Comparison of ENCODE assay signal across 2 cellular contexts in the genomic region with DNA sequence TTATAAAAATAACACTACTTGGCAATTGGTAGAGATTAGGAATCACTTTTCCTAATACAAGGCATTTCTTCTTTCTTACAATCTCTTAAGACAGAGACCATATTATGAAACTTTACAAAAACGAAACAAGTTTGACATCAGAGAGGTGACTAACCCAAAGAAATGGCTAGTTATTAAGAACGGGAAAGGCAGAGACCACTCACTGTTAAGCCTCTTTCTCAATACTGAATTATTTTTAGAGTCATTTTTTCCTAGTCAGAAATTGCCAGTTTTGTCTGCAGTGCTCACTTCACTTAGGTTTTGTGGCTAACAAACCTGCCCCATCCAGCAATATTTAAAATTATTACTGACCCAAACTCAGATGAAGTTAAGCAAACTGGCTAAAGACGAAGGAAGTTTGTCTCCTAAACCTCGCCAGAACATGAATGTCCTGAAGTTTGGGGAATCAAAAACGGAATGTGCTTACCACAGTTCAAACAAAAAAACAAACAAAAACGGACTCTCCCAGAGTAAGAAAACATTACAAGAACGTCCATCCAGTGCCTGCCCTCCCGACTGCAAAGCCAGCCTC.
A peak's percentile ranks its signal among the peaks of the same experiment; 100 is the strongest.
TF ChIP-seq lines count a peak whose summit lies in the region.

No MANE protein-coding gene starts in this region.

TF ChIP-seq in HEK293, 187 proteins besides CTCF, POLR2A, EP300 and RAD21:
- TF ChIP-seq, protein P1, sequence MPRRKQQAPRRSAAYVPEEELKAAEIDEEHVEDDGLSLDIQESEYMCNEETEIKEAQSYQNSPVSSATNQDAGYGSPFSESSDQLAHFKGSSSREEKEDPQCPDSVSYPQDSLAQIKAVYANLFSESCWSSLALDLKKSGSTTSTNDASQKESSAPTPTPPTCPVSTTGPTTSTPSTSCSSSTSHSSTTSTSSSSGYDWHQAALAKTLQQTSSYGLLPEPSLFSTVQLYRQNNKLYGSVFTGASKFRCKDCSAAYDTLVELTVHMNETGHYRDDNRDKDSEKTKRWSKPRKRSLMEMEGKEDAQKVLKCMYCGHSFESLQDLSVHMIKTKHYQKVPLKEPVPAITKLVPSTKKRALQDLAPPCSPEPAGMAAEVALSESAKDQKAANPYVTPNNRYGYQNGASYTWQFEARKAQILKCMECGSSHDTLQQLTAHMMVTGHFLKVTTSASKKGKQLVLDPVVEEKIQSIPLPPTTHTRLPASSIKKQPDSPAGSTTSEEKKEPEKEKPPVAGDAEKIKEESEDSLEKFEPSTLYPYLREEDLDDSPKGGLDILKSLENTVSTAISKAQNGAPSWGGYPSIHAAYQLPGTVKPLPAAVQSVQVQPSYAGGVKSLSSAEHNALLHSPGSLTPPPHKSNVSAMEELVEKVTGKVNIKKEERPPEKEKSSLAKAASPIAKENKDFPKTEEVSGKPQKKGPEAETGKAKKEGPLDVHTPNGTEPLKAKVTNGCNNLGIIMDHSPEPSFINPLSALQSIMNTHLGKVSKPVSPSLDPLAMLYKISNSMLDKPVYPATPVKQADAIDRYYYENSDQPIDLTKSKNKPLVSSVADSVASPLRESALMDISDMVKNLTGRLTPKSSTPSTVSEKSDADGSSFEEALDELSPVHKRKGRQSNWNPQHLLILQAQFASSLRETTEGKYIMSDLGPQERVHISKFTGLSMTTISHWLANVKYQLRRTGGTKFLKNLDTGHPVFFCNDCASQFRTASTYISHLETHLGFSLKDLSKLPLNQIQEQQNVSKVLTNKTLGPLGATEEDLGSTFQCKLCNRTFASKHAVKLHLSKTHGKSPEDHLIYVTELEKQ (tag by site-specific recombination; IDR thresholded peaks at IDR 0.05; ENCODE audit: borderline replicate concordance) = no peak
- TF ChIP-seq ZFHX2 (tag by site-specific recombination; conservative IDR thresholded peaks at IDR 0.05) (no peak), ZNF23 (tag by site-specific recombination; IDR thresholded peaks at IDR 0.05; ENCODE audit: borderline replicate concordance) (no peak), ZNF184 (tag by site-specific recombination; IDR thresholded peaks at IDR 0.05) (no peak), ZNF571 (tag by site-specific recombination; IDR thresholded peaks at IDR 0.05) (no peak), GLIS2 (tag by site-specific recombination; IDR thresholded peaks at IDR 0.05) (no peak), ZNF175 (tag by site-specific recombination; IDR thresholded peaks at IDR 0.05) (no peak), ZNF133 (tag by site-specific recombination; IDR thresholded peaks at IDR 0.05) (no peak), ZNF2 (tag by site-specific recombination; IDR thresholded peaks at IDR 0.05) (0 out of 2 replicates have a peak, but pooled peaks have one; percentile 52), KLF7 (tag by site-specific recombination; IDR thresholded peaks at IDR 0.05; ENCODE audit: borderline replicate concordance) (no peak), ZNF341 (tag by site-specific recombination; IDR thresholded peaks at IDR 0.05; ENCODE audit: low read depth) (peak; percentile 10)
- TF ChIP-seq, protein P2, sequence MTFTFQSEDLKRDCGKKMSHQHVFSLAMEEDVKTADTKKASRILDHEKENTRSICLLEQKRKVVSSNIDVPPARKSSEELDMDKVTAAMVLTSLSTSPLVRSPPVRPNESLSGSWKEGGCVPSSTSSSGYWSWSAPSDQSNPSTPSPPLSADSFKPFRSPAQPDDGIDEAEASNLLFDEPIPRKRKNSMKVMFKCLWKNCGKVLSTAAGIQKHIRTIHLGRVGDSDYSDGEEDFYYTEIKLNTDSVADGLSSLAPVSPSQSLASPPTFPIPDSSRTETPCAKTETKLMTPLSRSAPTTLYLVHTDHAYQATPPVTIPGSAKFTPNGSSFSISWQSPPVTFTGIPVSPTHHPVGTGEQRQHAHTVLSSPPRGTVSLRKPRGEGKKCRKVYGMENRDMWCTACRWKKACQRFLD (tag by site-specific recombination; IDR thresholded peaks at IDR 0.05) = no peak
- TF ChIP-seq, protein P3, sequence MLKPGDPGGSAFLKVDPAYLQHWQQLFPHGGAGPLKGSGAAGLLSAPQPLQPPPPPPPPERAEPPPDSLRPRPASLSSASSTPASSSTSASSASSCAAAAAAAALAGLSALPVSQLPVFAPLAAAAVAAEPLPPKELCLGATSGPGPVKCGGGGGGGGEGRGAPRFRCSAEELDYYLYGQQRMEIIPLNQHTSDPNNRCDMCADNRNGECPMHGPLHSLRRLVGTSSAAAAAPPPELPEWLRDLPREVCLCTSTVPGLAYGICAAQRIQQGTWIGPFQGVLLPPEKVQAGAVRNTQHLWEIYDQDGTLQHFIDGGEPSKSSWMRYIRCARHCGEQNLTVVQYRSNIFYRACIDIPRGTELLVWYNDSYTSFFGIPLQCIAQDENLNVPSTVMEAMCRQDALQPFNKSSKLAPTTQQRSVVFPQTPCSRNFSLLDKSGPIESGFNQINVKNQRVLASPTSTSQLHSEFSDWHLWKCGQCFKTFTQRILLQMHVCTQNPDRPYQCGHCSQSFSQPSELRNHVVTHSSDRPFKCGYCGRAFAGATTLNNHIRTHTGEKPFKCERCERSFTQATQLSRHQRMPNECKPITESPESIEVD (tag by site-specific recombination; IDR thresholded peaks at IDR 0.05) = peak; percentile 55
- TF ChIP-seq, protein P4, sequence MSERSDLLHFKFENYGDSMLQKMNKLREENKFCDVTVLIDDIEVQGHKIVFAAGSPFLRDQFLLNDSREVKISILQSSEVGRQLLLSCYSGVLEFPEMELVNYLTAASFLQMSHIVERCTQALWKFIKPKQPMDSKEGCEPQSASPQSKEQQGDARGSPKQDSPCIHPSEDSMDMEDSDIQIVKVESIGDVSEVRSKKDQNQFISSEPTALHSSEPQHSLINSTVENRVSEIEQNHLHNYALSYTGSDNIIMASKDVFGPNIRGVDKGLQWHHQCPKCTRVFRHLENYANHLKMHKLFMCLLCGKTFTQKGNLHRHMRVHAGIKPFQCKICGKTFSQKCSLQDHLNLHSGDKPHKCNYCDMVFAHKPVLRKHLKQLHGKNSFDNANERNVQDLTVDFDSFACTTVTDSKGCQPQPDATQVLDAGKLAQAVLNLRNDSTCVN (tag by site-specific recombination; optimal IDR thresholded peaks at IDR 0.05) = no peak

TF ChIP-seq in GM12878, 131 proteins besides CTCF, POLR2A, EP300 and RAD21 (continued from another document):
- TF ChIP-seq, protein P5, sequence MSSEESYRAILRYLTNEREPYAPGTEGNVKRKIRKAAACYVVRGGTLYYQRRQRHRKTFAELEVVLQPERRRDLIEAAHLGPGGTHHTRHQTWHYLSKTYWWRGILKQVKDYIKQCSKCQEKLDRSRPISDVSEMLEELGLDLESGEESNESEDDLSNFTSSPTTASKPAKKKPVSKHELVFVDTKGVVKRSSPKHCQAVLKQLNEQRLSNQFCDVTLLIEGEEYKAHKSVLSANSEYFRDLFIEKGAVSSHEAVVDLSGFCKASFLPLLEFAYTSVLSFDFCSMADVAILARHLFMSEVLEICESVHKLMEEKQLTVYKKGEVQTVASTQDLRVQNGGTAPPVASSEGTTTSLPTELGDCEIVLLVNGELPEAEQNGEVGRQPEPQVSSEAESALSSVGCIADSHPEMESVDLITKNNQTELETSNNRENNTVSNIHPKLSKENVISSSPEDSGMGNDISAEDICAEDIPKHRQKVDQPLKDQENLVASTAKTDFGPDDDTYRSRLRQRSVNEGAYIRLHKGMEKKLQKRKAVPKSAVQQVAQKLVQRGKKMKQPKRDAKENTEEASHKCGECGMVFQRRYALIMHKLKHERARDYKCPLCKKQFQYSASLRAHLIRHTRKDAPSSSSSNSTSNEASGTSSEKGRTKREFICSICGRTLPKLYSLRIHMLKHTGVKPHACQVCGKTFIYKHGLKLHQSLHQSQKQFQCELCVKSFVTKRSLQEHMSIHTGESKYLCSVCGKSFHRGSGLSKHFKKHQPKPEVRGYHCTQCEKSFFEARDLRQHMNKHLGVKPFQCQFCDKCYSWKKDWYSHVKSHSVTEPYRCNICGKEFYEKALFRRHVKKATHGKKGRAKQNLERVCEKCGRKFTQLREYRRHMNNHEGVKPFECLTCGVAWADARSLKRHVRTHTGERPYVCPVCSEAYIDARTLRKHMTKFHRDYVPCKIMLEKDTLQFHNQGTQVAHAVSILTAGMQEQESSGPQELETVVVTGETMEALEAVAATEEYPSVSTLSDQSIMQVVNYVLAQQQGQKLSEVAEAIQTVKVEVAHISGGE (CRISPR knock-in tag; IDR thresholded peaks at IDR 0.05) = no peak
- TF ChIP-seq GABPA (IDR thresholded peaks at IDR 0.05; ENCODE audit: low read depth) (0 out of 2 replicates have a peak, but pooled peaks have one; percentile 10), RBBP5 (conservative IDR thresholded peaks at IDR 0.05) (0 out of 2 replicates have a peak, but pooled peaks have one; percentile 47), CHD1 (IDR thresholded peaks at IDR 0.05; ENCODE audit: low read depth, low read length) (no peak), JUNB (IDR thresholded peaks at IDR 0.05) (peak; percentile 39; the same call in 1 of the 2 replicates), MTA2 (IDR thresholded peaks at IDR 0.05; ENCODE audit: low read depth) (peak; percentile 27; the same call in 1 of the 2 replicates), MEF2A (IDR thresholded peaks at IDR 0.05; ENCODE audit: insufficient read depth, low read depth, low read length) (peak; percentile 57), ASH2L (IDR thresholded peaks at IDR 0.05; ENCODE audit: borderline replicate concordance, low read depth) (0 out of 2 replicates have a peak, but pooled peaks have one; percentile 55), IKZF2 (IDR thresholded peaks at IDR 0.05) (peak; percentile 53 to 62; a peak in 2 of 4 replicates), EED (IDR thresholded peaks at IDR 0.05; ENCODE audit: low read depth) (peak; percentile 49), ZBED1 (IDR thresholded peaks at IDR 0.05; ENCODE audit: borderline replicate concordance) (0 out of 2 replicates have a peak, but pooled peaks have one; percentile 29)
- TF ChIP-seq, protein P6, sequence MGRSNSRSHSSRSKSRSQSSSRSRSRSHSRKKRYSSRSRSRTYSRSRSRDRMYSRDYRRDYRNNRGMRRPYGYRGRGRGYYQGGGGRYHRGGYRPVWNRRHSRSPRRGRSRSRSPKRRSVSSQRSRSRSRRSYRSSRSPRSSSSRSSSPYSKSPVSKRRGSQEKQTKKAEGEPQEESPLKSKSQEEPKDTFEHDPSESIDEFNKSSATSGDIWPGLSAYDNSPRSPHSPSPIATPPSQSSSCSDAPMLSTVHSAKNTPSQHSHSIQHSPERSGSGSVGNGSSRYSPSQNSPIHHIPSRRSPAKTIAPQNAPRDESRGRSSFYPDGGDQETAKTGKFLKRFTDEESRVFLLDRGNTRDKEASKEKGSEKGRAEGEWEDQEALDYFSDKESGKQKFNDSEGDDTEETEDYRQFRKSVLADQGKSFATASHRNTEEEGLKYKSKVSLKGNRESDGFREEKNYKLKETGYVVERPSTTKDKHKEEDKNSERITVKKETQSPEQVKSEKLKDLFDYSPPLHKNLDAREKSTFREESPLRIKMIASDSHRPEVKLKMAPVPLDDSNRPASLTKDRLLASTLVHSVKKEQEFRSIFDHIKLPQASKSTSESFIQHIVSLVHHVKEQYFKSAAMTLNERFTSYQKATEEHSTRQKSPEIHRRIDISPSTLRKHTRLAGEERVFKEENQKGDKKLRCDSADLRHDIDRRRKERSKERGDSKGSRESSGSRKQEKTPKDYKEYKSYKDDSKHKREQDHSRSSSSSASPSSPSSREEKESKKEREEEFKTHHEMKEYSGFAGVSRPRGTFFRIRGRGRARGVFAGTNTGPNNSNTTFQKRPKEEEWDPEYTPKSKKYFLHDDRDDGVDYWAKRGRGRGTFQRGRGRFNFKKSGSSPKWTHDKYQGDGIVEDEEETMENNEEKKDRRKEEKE (IDR thresholded peaks at IDR 0.05) = no peak
